ENCODE assay signal across 29 cellular contexts in the genomic region with DNA sequence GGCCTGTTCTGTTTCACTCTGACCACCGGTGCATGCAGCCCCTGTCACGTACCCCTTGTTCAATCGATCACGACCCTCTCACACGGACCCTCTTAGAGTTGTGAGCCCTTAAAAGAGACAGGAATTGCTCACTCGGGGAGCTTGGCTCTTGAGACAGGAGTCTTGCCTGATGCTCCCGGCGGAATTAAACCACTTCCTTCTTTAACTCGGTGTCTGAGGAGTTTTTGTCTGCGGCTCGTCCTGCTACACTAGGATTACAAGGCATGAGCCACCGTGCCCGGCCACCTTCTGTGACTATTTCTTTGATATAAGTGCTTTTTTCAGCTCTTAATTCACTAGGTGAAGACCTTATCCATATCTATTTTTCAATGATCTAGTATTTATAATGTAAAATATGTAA.
DNase-seq lines count a peak whose midpoint lies in the region; ATAC-seq and TF ChIP-seq lines count a peak whose summit lies in the region.
"Had no signal": no experiment of that assay in that cellular context is flagged by ENCODE, and none has a peak within 500 bp of the region (broad histone marks: within the 10 kb centered on the region; RNA-seq: fewer than 3 reads in every experiment).

No MANE protein-coding gene starts in this region.

- H3K4me1 ChIP-seq in BLaER1 (peaks cover 14% of the 10 kb centered on the region), endodermal cell (ENCODE audit: control insufficient read depth, insufficient read depth, low read length) (no peaks in the 10 kb centered on the region), stomach (peaks cover 0 to 16% (median 4%) of the 10 kb centered on the region in 4 donors)
- H3K4me1 ChIP-seq: pancreas, uterus had no signal

- H3K9me3 Mint-ChIP-seq in endodermal cell = peaks cover 10% of the 10 kb centered on the region
- H3K9me3 Mint-ChIP-seq in neural crest cell = no peaks in the 10 kb centered on the region
- H3K9me3 Mint-ChIP-seq: activated naive CD4-positive, alpha-beta T cell treated with anti-CD3 and anti-CD28 coated beads for 36 hours; activated T-helper 1 cell treated with anti-CD3 and anti-CD28 coated beads, Interleukin-12 subunit alpha, Interleukin-12 subunit beta, Interleukin-2, Interleukin-4 antibody, amounts not matched to agents 30 ng/mL and 10 ng/mL and 1 ng/mL, durations not matched to agents 14 hours and 24 hours and 36 hours; central memory CD8-positive, alpha-beta T cell; natural killer cell treated with Interleukin-12 subunit alpha and Interleukin-12 subunit beta and Interleukin-15 and Interleukin-18, amount 100 ng/mL, for 72 hours had no signal

- no peak for ATAC-seq in HG03108 (IDR thresholded peaks at IDR 0.05; ENCODE audit: unreplicated experiment)
- ATAC-seq: lower lobe of right lung; natural killer cell treated with Interleukin-12 subunit alpha and Interleukin-12 subunit beta and Interleukin-15 and Interleukin-18, amount 100 ng/mL, for 72 hours; pancreas; stimulated activated naive CD8-positive, alpha-beta T cell treated with anti-CD3 and anti-CD28 coated beads, Interleukin-15, Interleukin-2, amounts not matched to agents 100 U/mL and 50 U/mL, for 24 hours had no signal

- no peak for TF ChIP-seq CTCF in endodermal cell (conservative IDR thresholded peaks at IDR 0.05)
- no peak for TF ChIP-seq CTCF in neural crest cell (conservative IDR thresholded peaks at IDR 0.05)
- TF ChIP-seq CTCF in stomach (IDR thresholded peaks at IDR 0.05) = no peak

- peak overlapping the region; percentile 69 for H3K4me2 ChIP-seq in BLaER1

- H3K4me3 Mint-ChIP-seq in endodermal cell (no peak overlapping the region), neural crest cell (no peak overlapping the region)
- H3K4me3 Mint-ChIP-seq: activated naive CD4-positive, alpha-beta T cell treated with anti-CD3 and anti-CD28 coated beads for 36 hours; activated T-helper 1 cell treated with anti-CD3 and anti-CD28 coated beads, Interleukin-12 subunit alpha, Interleukin-12 subunit beta, Interleukin-2, Interleukin-4 antibody, amounts not matched to agents 30 ng/mL and 10 ng/mL and 1 ng/mL, durations not matched to agents 14 hours and 24 hours and 36 hours; central memory CD8-positive, alpha-beta T cell; natural killer cell treated with Interleukin-12 subunit alpha and Interleukin-12 subunit beta and Interleukin-15 and Interleukin-18, amount 100 ng/mL, for 72 hours had no signal

- intact Hi-C loops in stomach (cut with DNase I; ENCODE audit: low total_unique reads) = no loop called here

- H3K27me3 Mint-ChIP-seq in endodermal cell (ENCODE audit: insufficient read depth) (no peaks in the 10 kb centered on the region), neural crest cell (ENCODE audit: low read depth) (no peaks in the 10 kb centered on the region)

- H3K9ac ChIP-seq in BLaER1 (no peak overlapping the region), endodermal cell (ENCODE audit: extremely low read depth, low read length, poor library complexity, severe bottlenecking) (no peak overlapping the region)

- no peak overlapping the region for H3K4me3 ChIP-seq in BLaER1
- H3K4me3 ChIP-seq in endodermal cell (ENCODE audit: low read length) = no peak overlapping the region
- H3K4me3 ChIP-seq in stomach = no peak overlapping the region
- H3K4me3 ChIP-seq: esophagus muscularis mucosa, lower lobe of right lung, pancreas, skin epidermis, thoracic aorta, uterus had no signal

- peaks cover 7% of the 10 kb centered on the region for H3K4me1 Mint-ChIP-seq in endodermal cell
- H3K4me1 Mint-ChIP-seq in neural crest cell = peaks cover 28% of the 10 kb centered on the region

- DNase-seq in RPMI7951 (ENCODE audit: low read depth) (peak; percentile 19), endodermal cell (peak; percentile 30), neural crest cell (ENCODE audit: low read depth, low spot score) (no peak), stomach (no peak), MV-4-11 (lab: John Stamatoyannopoulos, UW) (no peak), NCI-H345 (lab: John Stamatoyannopoulos, UW) (no peak)
- DNase-seq: activated CD4-positive, alpha-beta T cell treated with anti-CD3 and anti-CD28 coated beads, Interleukin-2, amount 50 U/mL, for 48 hours; activated CD8-positive, alpha-beta memory T cell treated with anti-CD3 and anti-CD28 coated beads, Interleukin-2, amount 50 U/mL, for 48 hours; activated naive CD4-positive, alpha-beta T cell treated with anti-CD3 and anti-CD28 coated beads for 36 hours; dermis blood vessel endothelial cell; foreskin melanocyte; lower lobe of right lung; NCI-H446 treated with DMSO at 0.1 percent for 48 hours; NCI-H82; pancreas; retina; SIG-M5; stimulated activated naive CD8-positive, alpha-beta T cell treated with anti-CD3 and anti-CD28 coated beads, Interleukin-15, Interleukin-2, amounts not matched to agents 100 U/mL and 50 U/mL, for 24 hours; SW 1271; T-helper 9 cell; uterus had no signal

- no peaks in the 10 kb centered on the region for H4K20me1 ChIP-seq in BLaER1

- no peak for TF ChIP-seq POLR2A in stomach (IDR thresholded peaks at IDR 0.05)

- H3K27ac ChIP-seq in BLaER1 = no peak overlapping the region
- H3K27ac ChIP-seq in endodermal cell (ENCODE audit: low read depth, low read length) = no peak overlapping the region
- H3K27ac ChIP-seq in stomach = no peak overlapping the region
- H3K27ac ChIP-seq: esophagus muscularis mucosa, lower lobe of right lung, pancreas, skin epidermis, thoracic aorta had no signal

- H3K27ac Mint-ChIP-seq in endodermal cell = no peak overlapping the region
- peak overlapping the region; percentile 45 for H3K27ac Mint-ChIP-seq in neural crest cell (ENCODE audit: unreplicated experiment)
- H3K27ac Mint-ChIP-seq: activated naive CD4-positive, alpha-beta T cell treated with anti-CD3 and anti-CD28 coated beads for 36 hours; activated T-helper 1 cell treated with anti-CD3 and anti-CD28 coated beads, Interleukin-12 subunit alpha, Interleukin-12 subunit beta, Interleukin-2, Interleukin-4 antibody, amounts not matched to agents 30 ng/mL and 10 ng/mL and 1 ng/mL, durations not matched to agents 14 hours and 24 hours and 36 hours; natural killer cell treated with Interleukin-12 subunit alpha and Interleukin-12 subunit beta and Interleukin-15 and Interleukin-18, amount 100 ng/mL, for 72 hours had no signal

- 83 to 87% methylated on average over 9 to 13 of the region's 13 CpGs for WGBS in endodermal cell (ENCODE audit: insufficient coverage in 1 of 2, insufficient read length in 1 of 2), 2 experiments
- WGBS in stomach, 5 donors = 66 to 73% (median 68%) methylated on average over 13 of the region's 13 CpGs

- TF ChIP-seq EP300 in stomach (IDR thresholded peaks at IDR 0.05) = no peak

- H3K36me3 Mint-ChIP-seq in endodermal cell (ENCODE audit: low read depth) (peaks cover 5% of the 10 kb centered on the region), neural crest cell (ENCODE audit: low read depth) (no peaks in the 10 kb centered on the region)
- H3K36me3 Mint-ChIP-seq: natural killer cell treated with Interleukin-12 subunit alpha and Interleukin-12 subunit beta and Interleukin-15 and Interleukin-18, amount 100 ng/mL, for 72 hours had no signal

- H3K9me3 ChIP-seq in BLaER1 (no peaks in the 10 kb centered on the region), endodermal cell (ENCODE audit: control insufficient read depth, low read length) (peaks cover 4% of the 10 kb centered on the region), stomach (no peaks in the 10 kb centered on the region)
- H3K9me3 ChIP-seq: esophagus muscularis mucosa, lower lobe of right lung, pancreas, thoracic aorta, uterus had no signal

- H3K36me3 ChIP-seq in BLaER1 = no peaks in the 10 kb centered on the region
- no peaks in the 10 kb centered on the region for H3K36me3 ChIP-seq in endodermal cell (ENCODE audit: control insufficient read depth, insufficient read depth, low read length)
- no peaks in the 10 kb centered on the region for H3K36me3 ChIP-seq in stomach
- H3K36me3 ChIP-seq: esophagus muscularis mucosa, lower lobe of right lung, pancreas, thoracic aorta, uterus had no signal

- H3K27me3 ChIP-seq in BLaER1 = no peaks in the 10 kb centered on the region
- no peaks in the 10 kb centered on the region for H3K27me3 ChIP-seq in endodermal cell (ENCODE audit: control insufficient read depth, insufficient read depth, low read length, poor library complexity, severe bottlenecking)
- H3K27me3 ChIP-seq in stomach = no peaks in the 10 kb centered on the region
- H3K27me3 ChIP-seq: esophagus muscularis mucosa, pancreas, uterus had no signal

Comparison
In these comparisons a context has a peak if more than half of its experiments do, and no peak if none do; other contexts are left out.
1. DNase-seq: peak in RPMI7951 (single experiment) and endodermal cell (single experiment); none in neural crest cell (single experiment), stomach (single experiment), MV-4-11 (single experiment) and NCI-H345 (single experiment).